11 cellular contexts compared by ENCODE assay signal in genomic region chr15:64636101-64636500, GRCh38.
A peak's percentile ranks its signal among the peaks of the same experiment; 100 is the strongest.
DNase-seq lines count a peak whose midpoint lies in the region; ATAC-seq, FAIRE-seq and TF ChIP-seq lines count a peak whose summit lies in the region.
"Had no signal": no experiment of that assay in that cellular context is flagged by ENCODE, and none has a peak within 500 bp of the region (broad histone marks: within the 10 kb centered on the region; RNA-seq: fewer than 3 reads in every experiment).

No MANE protein-coding gene starts in this region.

- H3K4me1 ChIP-seq in endothelial cell of umbilical vein (ENCODE audit: control insufficient read depth, extremely low read depth, insufficient read depth, low read length): peaks cover 6% of the 10 kb centered on the region

- H3K4me1 Mint-ChIP-seq in Calu3 (ENCODE audit: low read depth, unreplicated experiment): peaks cover 46% of the 10 kb centered on the region

- H3K36me3 ChIP-seq in endothelial cell of umbilical vein (ENCODE audit: control insufficient read depth in 2 of 2, extremely low read depth in 1 of 2, insufficient read depth in 2 of 2, low read length in 2 of 2): peaks cover 0 to 3% of the 10 kb centered on the region in 2 experiments
- H3K36me3 ChIP-seq in neural cell (ENCODE audit: insufficient read depth, low read length): peaks cover 6% of the 10 kb centered on the region

- TF ChIP-seq RAD21 in neural cell (conservative IDR thresholded peaks at IDR 0.05): no peak

- H4K20me1 ChIP-seq in endothelial cell of umbilical vein (replicated peaks; ENCODE audit: control insufficient read depth, extremely low read depth, insufficient read depth, low read length) (no peaks in the 10 kb centered on the region), neural cell (ENCODE audit: insufficient read depth) (no peaks in the 10 kb centered on the region)

- H3K9me3 Mint-ChIP-seq in Calu3 (ENCODE audit: low read depth, unreplicated experiment): peaks cover 5% of the 10 kb centered on the region

- TF ChIP-seq CTCF in Calu3 (IDR thresholded peaks at IDR 0.05; ENCODE audit: unreplicated experiment): no peak
- TF ChIP-seq CTCF in endothelial cell of umbilical vein (IDR thresholded peaks at IDR 0.05; ENCODE audit: extremely low read depth in 1 of 2, insufficient read depth in 1 of 2, low read depth in 1 of 2, low read length in 2 of 2): no peak
- no peak for TF ChIP-seq CTCF in neural cell (IDR thresholded peaks at IDR 0.05; ENCODE audit: poor library complexity, severe bottlenecking)

- DNase-seq in Calu3 (no peak), NCI-H69 (lab: John Stamatoyannopoulos, UW) (peak; percentile 92), endothelial cell of umbilical vein (ENCODE audit: low read depth, low spot score) (peak; percentile 12), DMS53 (lab: John Stamatoyannopoulos, UW) (no peak), ACHN (no peak)
- DNase-seq: activated B cell treated with CpG ODN at 0.5 μM for 24 hours had no signal

- BruUV-seq in Calu3 (replicated peaks; lab: Mats Ljungman, UMichigan): no TSS peak
- no TSS peak for BruUV-seq in endothelial cell of umbilical vein (replicated peaks; lab: Mats Ljungman, UMichigan)

- H3K4me3 ChIP-seq in endothelial cell of umbilical vein (replicated peaks in 1 of 3; ENCODE audit: insufficient read depth in 1 of 3, low read depth in 1 of 3, low read length in 3 of 3): no peak overlapping the region
- H3K4me3 ChIP-seq in neural cell (ENCODE audit: low read length): peak overlapping the region; percentile 55
- H3K4me3 ChIP-seq: K562 had no signal

- TF ChIP-seq POLR2A in endothelial cell of umbilical vein (IDR thresholded peaks at IDR 0.05; ENCODE audit: low read depth, low read length): no peak

- H3K27ac ChIP-seq in endothelial cell of umbilical vein (ENCODE audit: insufficient read depth, low read depth, low read length) (no peak overlapping the region), neural cell (ENCODE audit: low read length) (peak overlapping the region; percentile 98)

- no peaks in the 10 kb centered on the region for H3K9me2 ChIP-seq in neural cell (ENCODE audit: insufficient read depth, low read length)

- H3K27me3 ChIP-seq in endothelial cell of umbilical vein (ENCODE audit: control insufficient read depth in 2 of 2, insufficient read depth in 2 of 2, low read length in 2 of 2): no peaks in the 10 kb centered on the region
- H3K27me3 ChIP-seq in neural cell (ENCODE audit: insufficient read depth, low read depth, low read length): no peaks in the 10 kb centered on the region

- FAIRE-seq in endothelial cell of umbilical vein (lab: Jason Lieb, UNC): no peak
- FAIRE-seq: K562 had no signal

- H3F3A ChIP-seq in neural cell (ENCODE audit: insufficient read depth, low read length, poor library complexity, severe bottlenecking): peaks cover 14% of the 10 kb centered on the region

- H3K27ac Mint-ChIP-seq in Calu3 (ENCODE audit: unreplicated experiment): peak overlapping the region; percentile 79

- H3K9me3 ChIP-seq in endothelial cell of umbilical vein (replicated peaks; ENCODE audit: control insufficient read depth, insufficient read depth, low read length): no peaks in the 10 kb centered on the region
- no peaks in the 10 kb centered on the region for H3K9me3 ChIP-seq in neural cell (ENCODE audit: low read length)

- intact Hi-C loops in Calu3 (cut with micrococcal nuclease; ENCODE audit: unreplicated experiment): loop anchor here (5.0 kb wide), 1 partner anchor 114 kb away; no protein-coding TSS in a partner anchor
- intact Hi-C loops in endothelial cell of umbilical vein (cut with micrococcal nuclease): no loop called here

- H2AFZ ChIP-seq in endothelial cell of umbilical vein (ENCODE audit: low read depth, low read length) (no peak overlapping the region), neural cell (ENCODE audit: low read depth, low read length) (no peak overlapping the region)

- H3K27me3 Mint-ChIP-seq in Calu3 (ENCODE audit: unreplicated experiment): no peaks in the 10 kb centered on the region
- H3K27me3 Mint-ChIP-seq: activated B cell treated with CpG ODN at 0.5 μM for 24 hours; activated naive CD4-positive, alpha-beta T cell treated with anti-CD3 and anti-CD28 coated beads, Interleukin-2, amount 50 U/mL, for 24 hours had no signal

- H3K4me2 ChIP-seq in endothelial cell of umbilical vein (ENCODE audit: insufficient read depth, low read length): no peak overlapping the region
- H3K4me2 ChIP-seq in neural cell (ENCODE audit: low read length): peak overlapping the region; percentile 50

- H3K9me1 ChIP-seq in endothelial cell of umbilical vein (replicated peaks; ENCODE audit: control insufficient read depth, extremely low read depth, insufficient read depth, low read length): no peaks in the 10 kb centered on the region

- peak overlapping the region; percentile 55 for H3K4me3 Mint-ChIP-seq in Calu3 (ENCODE audit: low read depth, unreplicated experiment)
- H3K4me3 Mint-ChIP-seq: activated B cell treated with CpG ODN at 0.5 μM for 24 hours had no signal

- peaks cover 20% of the 10 kb centered on the region for H3K36me3 Mint-ChIP-seq in Calu3 (ENCODE audit: insufficient read depth, unreplicated experiment)

- CTCF ChIA-PET in Calu3 (lab: Charles Lee) (interaction anchor here (0.7 to 2.7 kb wide), 10 partner anchors 8 to 231 kb away, joined by 3 to 16 read pairs (median 4); no protein-coding TSS in a partner anchor), endothelial cell of umbilical vein (lab: Charles Lee) (interaction anchor here (1.0 to 3.2 kb wide), 6 partner anchors 9 to 163 kb away, joined by 3 to 15 read pairs (median 4); no protein-coding TSS in a partner anchor)

- H3K79me2 ChIP-seq in endothelial cell of umbilical vein (ENCODE audit: control insufficient read depth, insufficient read depth, low read length): peaks cover 48% of the 10 kb centered on the region
- H3K79me2 ChIP-seq in neural cell (replicated peaks; ENCODE audit: insufficient read depth, low read length): peaks cover 43% of the 10 kb centered on the region

- TF ChIP-seq EP300 in neural cell (conservative IDR thresholded peaks at IDR 0.05; ENCODE audit: poor library complexity, severe bottlenecking): no peak

- dilution Hi-C loops in endothelial cell of umbilical vein (cut with MboI; ENCODE audit: extremely low pct_ligation_motif_present, low sequenced_read_pairs): no loop called here

- POLR2A ChIA-PET in endothelial cell of umbilical vein (lab: Charles Lee): interaction anchor here (1.1 kb wide), 1 partner anchor 133 kb away, joined by 3 read pairs; no protein-coding TSS in a partner anchor

- ATAC-seq in HG03139 (IDR thresholded peaks at IDR 0.05; ENCODE audit: unreplicated experiment) (no peak), HG03159 (IDR thresholded peaks at IDR 0.05; ENCODE audit: unreplicated experiment) (no peak)

- H3K9ac ChIP-seq in endothelial cell of umbilical vein (replicated peaks; ENCODE audit: extremely low read depth, insufficient read depth, low read length): no peak overlapping the region
- peak overlapping the region; percentile 71 for H3K9ac ChIP-seq in neural cell (ENCODE audit: low read length)

- in situ Hi-C loops in ACHN (cut with HindIII; ENCODE audit: low pct_ligation_motif_present, low pct_unique_long_range_greater_than_20kb, low sequenced_read_pairs): no loop called here

TF ChIP-seq in endothelial cell of umbilical vein, 7 proteins besides CTCF, POLR2A, EP300 and RAD21:
- TF ChIP-seq EZH2 (IDR thresholded peaks at IDR 0.05; ENCODE audit: borderline replicate concordance, low read depth, low read length, severe bottlenecking) (no peak), POLR2AphosphoS5 (IDR thresholded peaks at IDR 0.05; ENCODE audit: insufficient read depth, low read depth, low read length) (no peak), MAX (IDR thresholded peaks at IDR 0.05; ENCODE audit: insufficient read depth, insufficient read length) (no peak), MYC (IDR thresholded peaks at IDR 0.05; ENCODE audit: low read depth, low read length) (no peak), FOS (IDR thresholded peaks at IDR 0.05; ENCODE audit: borderline replicate concordance, insufficient read depth, low read length) (no peak), JUN (IDR thresholded peaks at IDR 0.05; ENCODE audit: borderline replicate concordance, insufficient read depth, insufficient read length, low read depth) (no peak), GATA2 (IDR thresholded peaks at IDR 0.05; ENCODE audit: insufficient read depth, insufficient read length, low read depth, low read length) (no peak)

TF ChIP-seq in neural cell, 6 proteins besides CTCF, POLR2A, EP300 and RAD21:
- TF ChIP-seq POLR2AphosphoS5 (IDR thresholded peaks at IDR 0.05) (no peak), MXI1 (conservative IDR thresholded peaks at IDR 0.05; ENCODE audit: poor library complexity, severe bottlenecking) (no peak), SMC3 (conservative IDR thresholded peaks at IDR 0.05; ENCODE audit: poor library complexity) (no peak), EZH2 (IDR thresholded peaks at IDR 0.05; ENCODE audit: borderline replicate concordance, insufficient read depth, low read length, poor library complexity, severe bottlenecking) (no peak), TAF1 (IDR thresholded peaks at IDR 0.05; ENCODE audit: low read depth) (no peak), REST (IDR thresholded peaks at IDR 0.05; ENCODE audit: borderline replicate concordance) (no peak)

Comparison
In these comparisons a context has a peak if more than half of its experiments do, and no peak if none do; other contexts are left out.
1. DNase-seq: peak in NCI-H69 (single experiment) and endothelial cell of umbilical vein (single experiment); none in Calu3 (single experiment), DMS53 (single experiment) and ACHN (single experiment).